ENCODE assay signal across 16 cellular contexts in the genomic region with DNA sequence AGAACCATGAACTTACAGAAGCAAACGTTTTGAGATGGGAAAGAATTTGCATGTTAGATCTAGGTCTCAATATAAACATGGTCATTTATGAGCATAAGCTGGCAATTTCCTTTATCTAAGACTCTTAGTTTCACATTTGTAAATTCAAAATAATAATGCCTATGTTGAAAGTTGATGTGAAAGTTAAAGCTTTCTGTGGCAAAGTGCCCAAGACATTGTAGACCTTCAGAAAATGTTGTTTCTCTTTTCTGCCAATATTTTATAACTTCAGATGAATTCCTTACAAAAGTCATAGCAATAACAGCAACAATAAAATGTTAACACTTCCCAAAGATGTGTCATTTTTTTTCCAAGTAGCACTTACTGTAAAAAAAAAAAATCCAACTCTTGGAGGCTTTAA.
DNase-seq lines count a peak whose midpoint lies in the region; ATAC-seq and TF ChIP-seq lines count a peak whose summit lies in the region.
"Had no signal": no experiment of that assay in that cellular context is flagged by ENCODE, and none has a peak within 500 bp of the region (broad histone marks: within the 10 kb centered on the region; RNA-seq: fewer than 3 reads in every experiment).

No MANE protein-coding gene starts in this region.

- H3K9me3 Mint-ChIP-seq in chondrocyte (ENCODE audit: low read depth): peaks cover 10% of the 10 kb centered on the region
- peaks cover 9% of the 10 kb centered on the region for H3K9me3 Mint-ChIP-seq in osteocyte (ENCODE audit: unreplicated experiment)

- no peaks in the 10 kb centered on the region for H3K36me3 Mint-ChIP-seq in chondrocyte (ENCODE audit: low read depth)
- H3K36me3 Mint-ChIP-seq in osteocyte (ENCODE audit: unreplicated experiment): no peaks in the 10 kb centered on the region

- no peaks in the 10 kb centered on the region for H3K27me3 Mint-ChIP-seq in chondrocyte (ENCODE audit: low read depth)
- H3K27me3 Mint-ChIP-seq in osteocyte (ENCODE audit: unreplicated experiment): no peaks in the 10 kb centered on the region

- ATAC-seq in thoracic aorta (ENCODE audit: insufficient number of reproducible peaks, low FRiP score, low read depth) (no peak), HG02798 (IDR thresholded peaks at IDR 0.05; ENCODE audit: poor library complexity, unreplicated experiment) (no peak), GM18858 (IDR thresholded peaks at IDR 0.05; ENCODE audit: unreplicated experiment) (no peak)
- ATAC-seq: HepG2 had no signal

- H3K27me3 ChIP-seq in thoracic aorta (replicated peaks; ENCODE audit: insufficient read depth): no peaks in the 10 kb centered on the region
- H3K27me3 ChIP-seq: MG63 had no signal

- no peak overlapping the region for H3K4me3 ChIP-seq in thoracic aorta
- H3K4me3 ChIP-seq: MG63 had no signal

- peak overlapping the region; percentile 89 for H3K27ac Mint-ChIP-seq in chondrocyte (ENCODE audit: unreplicated experiment)
- H3K27ac Mint-ChIP-seq in osteocyte (ENCODE audit: unreplicated experiment): peak overlapping the region; percentile 92

- H3K36me3 ChIP-seq in thoracic aorta: no peaks in the 10 kb centered on the region
- H3K36me3 ChIP-seq: MG63 had no signal

- H3K9me3 ChIP-seq in thoracic aorta: no peaks in the 10 kb centered on the region
- H3K9me3 ChIP-seq: MG63 had no signal

- DNase-seq in chondrocyte (ENCODE audit: low spot score): no peak
- peak; percentile 67 for DNase-seq in fibroblast of peridontal ligament (ENCODE audit: extremely low read depth)
- no peak for DNase-seq in osteocyte (ENCODE audit: extremely low spot score, unreplicated experiment)
- no peak for DNase-seq in thoracic aorta (ENCODE audit: low spot score)
- DNase-seq in amygdala (lab: John Stamatoyannopoulos, UW): no peak
- DNase-seq in cerebellum (ENCODE audit: low spot score): no peak
- DNase-seq: C1 segment of cervical spinal cord, DMS153, MG63, NCI-H1092 treated with DMSO at 0.1 percent for 48 hours, NCI-H2081 treated with DMSO at 0.1 percent for 48 hours, NCI-H510A treated with DMSO at 0.1 percent for 48 hours had no signal

- H3K27ac ChIP-seq in thoracic aorta: peak overlapping the region; percentile 84 to 86
- H3K27ac ChIP-seq: KMS-11 had no signal

- no peak for TF ChIP-seq CTCF in chondrocyte (IDR thresholded peaks at IDR 0.05)
- TF ChIP-seq CTCF in osteocyte (IDR thresholded peaks at IDR 0.05): no peak
- TF ChIP-seq CTCF in thoracic aorta (IDR thresholded peaks at IDR 0.05): no peak

- peaks cover 39% of the 10 kb centered on the region for H3K4me1 Mint-ChIP-seq in chondrocyte (ENCODE audit: low read depth)
- peaks cover 40% of the 10 kb centered on the region for H3K4me1 Mint-ChIP-seq in osteocyte (ENCODE audit: unreplicated experiment)

- peaks cover 30 to 50% of the 10 kb centered on the region in 2 donors for H3K4me1 ChIP-seq in thoracic aorta (ENCODE audit: control insufficient read depth in 1 of 2, low read depth in 2 of 2)

- H3K4me3 Mint-ChIP-seq in chondrocyte (ENCODE audit: unreplicated experiment) (no peak overlapping the region), osteocyte (ENCODE audit: unreplicated experiment) (no peak overlapping the region)
